In the genomic region with DNA sequence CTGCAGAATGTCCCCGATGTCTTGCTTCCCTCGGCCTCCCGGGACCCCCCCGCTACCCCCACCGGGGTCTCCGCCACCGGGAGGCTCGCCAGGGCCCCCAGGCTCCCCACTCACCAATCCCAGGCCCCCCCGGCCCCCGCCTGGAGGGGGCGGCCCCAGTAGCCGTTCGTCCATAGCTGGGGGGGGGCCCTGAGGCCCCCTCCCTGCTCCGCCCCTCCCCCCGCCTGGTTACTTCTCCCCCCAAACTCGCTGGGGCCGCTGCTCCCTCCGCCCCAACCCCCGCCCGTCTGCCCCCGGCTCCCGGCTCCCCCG, we compare ENCODE assay signal across 8 cellular contexts. TPM values are rescaled to one million over a fixed set of nuclear protein-coding genes. Genes with fewer than 3 reads are reported as not detected.
DNase-seq lines count a peak whose midpoint lies in the region; ATAC-seq and TF ChIP-seq lines count a peak whose summit lies in the region.

No MANE protein-coding gene starts in this region.

- H3K36me3 ChIP-seq in BJ (ENCODE audit: control insufficient read depth, insufficient read depth, low read length) (peaks cover 3% of the 10 kb centered on the region; the same call in 1 of the 2 replicates), PC-3 (ENCODE audit: low read depth, low read length) (no peaks in the 10 kb centered on the region)

- peak overlapping the region; percentile 78 for H3K9ac ChIP-seq in PC-3 (ENCODE audit: low read length)

- H3K4me1 ChIP-seq in PC-3 (ENCODE audit: insufficient read depth, low read length) = peaks cover 28% of the 10 kb centered on the region

- CTCF ChIA-PET in BJ (lab: Yijun Ruan, JAX) (interaction anchor here (1.8 to 2.1 kb wide), 2 partner anchors 13 to 71 kb away, joined by 7 to 8 read pairs; no protein-coding TSS in a partner anchor), PC-3 (lab: Charles Lee) (no interaction called here)

- peaks cover 18% of the 10 kb centered on the region for H3K79me2 ChIP-seq in PC-3 (ENCODE audit: low read length)

- peak overlapping the region; percentile 100 for H3K4me3 Mint-ChIP-seq in endothelial cell (ENCODE audit: unreplicated experiment)
- H3K4me3 Mint-ChIP-seq in natural killer cell treated with Interleukin-12 subunit alpha and Interleukin-12 subunit beta and Interleukin-15 and Interleukin-18, amount 100 ng/mL, for 72 hours = peak overlapping the region; percentile 99

- H3K9me2 ChIP-seq in PC-3 (replicated peaks; ENCODE audit: low read length) = no peaks in the 10 kb centered on the region

- no peaks in the 10 kb centered on the region for H3K9me3 Mint-ChIP-seq in endothelial cell (ENCODE audit: unreplicated experiment)
- no peaks in the 10 kb centered on the region for H3K9me3 Mint-ChIP-seq in natural killer cell treated with Interleukin-12 subunit alpha and Interleukin-12 subunit beta and Interleukin-15 and Interleukin-18, amount 100 ng/mL, for 72 hours

- intact Hi-C loops in PC-3 (cut with micrococcal nuclease) = no loop called here

- DNase-seq in BJ (ENCODE audit: low read depth) (no peak), PC-3 (no peak), endothelial cell (ENCODE audit: low spot score) (no peak), SIG-M5 treated with dmso at 0.1 percent for 504 hours (lab: John Stamatoyannopoulos, UW; ENCODE audit: unreplicated experiment) (no peak), iPS-NIHi7 (ENCODE audit: extremely low spot score) (no peak)
- DNase-seq in natural killer cell treated with Interleukin-12 subunit alpha and Interleukin-12 subunit beta and Interleukin-15 and Interleukin-18, amount 100 ng/mL, for 72 hours (ENCODE audit: low spot score) = peak; percentile 61

- no peaks in the 10 kb centered on the region for H3F3A ChIP-seq in PC-3 (ENCODE audit: low read length, unreplicated experiment)

- H3K27me3 ChIP-seq in BJ (ENCODE audit: control insufficient read depth, insufficient read depth, low read length) (no peaks in the 10 kb centered on the region), PC-3 (ENCODE audit: low read length) (no peaks in the 10 kb centered on the region)

- peak overlapping the region; percentile 74 for H3K4me3 ChIP-seq in BJ (ENCODE audit: low read depth, low read length)
- H3K4me3 ChIP-seq in PC-3 (ENCODE audit: low read length) = peak overlapping the region; percentile 84

- H3K4me2 ChIP-seq in PC-3 (ENCODE audit: low read length) = peak overlapping the region; percentile 81

- TF ChIP-seq CTCF in BJ (IDR thresholded peaks at IDR 0.05; ENCODE audit: insufficient read depth, low read depth, low read length) = no peak
- TF ChIP-seq CTCF in PC-3 (conservative IDR thresholded peaks at IDR 0.05; ENCODE audit: low read depth, low read length) = no peak
- TF ChIP-seq CTCF in endothelial cell (IDR thresholded peaks at IDR 0.05; ENCODE audit: unreplicated experiment) = no peak

- peaks cover 27% of the 10 kb centered on the region for H3K36me3 Mint-ChIP-seq in endothelial cell (ENCODE audit: low read depth, unreplicated experiment)
- peaks cover 21% of the 10 kb centered on the region for H3K36me3 Mint-ChIP-seq in natural killer cell treated with Interleukin-12 subunit alpha and Interleukin-12 subunit beta and Interleukin-15 and Interleukin-18, amount 100 ng/mL, for 72 hours

- peaks cover 70% of the 10 kb centered on the region for H3K4me1 Mint-ChIP-seq in endothelial cell (ENCODE audit: unreplicated experiment)
- peaks cover 58 to 65% of the 10 kb centered on the region in 2 donors for H3K4me1 Mint-ChIP-seq in natural killer cell treated with Interleukin-12 subunit alpha and Interleukin-12 subunit beta and Interleukin-15 and Interleukin-18, amount 100 ng/mL, for 72 hours (ENCODE audit: low read depth in 2 of 2)

- no peaks in the 10 kb centered on the region for H3K9me3 ChIP-seq in PC-3 (ENCODE audit: low read length)

- no peak overlapping the region; the same call in 1 of the 2 replicates for H2AFZ ChIP-seq in PC-3 (ENCODE audit: low read length)

- ATAC-seq in PC-3 (no peak; the same call in 1 of the 2 replicates), GM19023 (IDR thresholded peaks at IDR 0.05; ENCODE audit: unreplicated experiment) (no peak), GM18858 (IDR thresholded peaks at IDR 0.05; ENCODE audit: unreplicated experiment) (no peak)
- ATAC-seq in natural killer cell treated with Interleukin-12 subunit alpha and Interleukin-12 subunit beta and Interleukin-15 and Interleukin-18, amount 100 ng/mL, for 72 hours = peak; percentile 0 to 2

- no peak overlapping the region for H3K27ac ChIP-seq in PC-3 (ENCODE audit: low read length)

- H3K27ac Mint-ChIP-seq in endothelial cell (ENCODE audit: unreplicated experiment) = no peak overlapping the region
- H3K27ac Mint-ChIP-seq in natural killer cell treated with Interleukin-12 subunit alpha and Interleukin-12 subunit beta and Interleukin-15 and Interleukin-18, amount 100 ng/mL, for 72 hours = peak overlapping the region; percentile 96 to 98

- H3K27me3 Mint-ChIP-seq in endothelial cell (ENCODE audit: unreplicated experiment) = peaks cover 16% of the 10 kb centered on the region
- no peaks in the 10 kb centered on the region for H3K27me3 Mint-ChIP-seq in natural killer cell treated with Interleukin-12 subunit alpha and Interleukin-12 subunit beta and Interleukin-15 and Interleukin-18, amount 100 ng/mL, for 72 hours

- H4K20me1 ChIP-seq in PC-3 (ENCODE audit: low read length) = no peaks in the 10 kb centered on the region

- BruUV-seq in PC-3 (replicated peaks; lab: Mats Ljungman, UMichigan) = no TSS peak

- POLR2A ChIA-PET in BJ (lab: Charles Lee) (interaction anchor here (0.8 kb wide), 1 partner anchor 12 kb away, joined by 6 read pairs; no protein-coding TSS in a partner anchor), PC-3 (lab: Charles Lee; ENCODE audit: unreplicated experiment) (no interaction called here)

RNA-seq across cellular contexts. Expression of a gene that starts 0.3 kb away (rescaled TPM):
- 59.5 and 73.5 TPM in 2 replicates for polyA plus RNA-seq in BJ (2011; rRNA removed)
- polyA minus RNA-seq in BJ (2011; rRNA and poly(A)+ RNA removed) = 19.9 and 41.0 TPM in 2 replicates
- total RNA-seq in PC-3 (2014; rRNA removed) (25.3 and 33.3 TPM in 2 replicates), endothelial cell (ENCODE audit: unreplicated experiment) (308 TPM)
- total RNA-seq in natural killer cell treated with Interleukin-12 subunit alpha and Interleukin-12 subunit beta and Interleukin-15 and Interleukin-18, amount 100 ng/mL, for 72 hours = 10 to 100 TPM; 64.1 to 89.4 TPM

RNA-seq across cellular contexts. Expression of a gene that starts 2.7 kb away (rescaled TPM):
- polyA plus RNA-seq in BJ (2011; rRNA removed) = 9.8 and 13.3 TPM in 2 replicates
- polyA minus RNA-seq in BJ (2011; rRNA and poly(A)+ RNA removed) = 6.9 and 8.3 TPM in 2 replicates
- total RNA-seq in PC-3 (2014; rRNA removed) (5.0 and 7.1 TPM in 2 replicates), endothelial cell (ENCODE audit: unreplicated experiment) (49.0 TPM)
- total RNA-seq in natural killer cell treated with Interleukin-12 subunit alpha and Interleukin-12 subunit beta and Interleukin-15 and Interleukin-18, amount 100 ng/mL, for 72 hours = 100 to 1,000 TPM; 131 to 143 TPM

RNA-seq across cellular contexts. Expression of a gene that starts 5.6 kb away (rescaled TPM):
- 2.4 and 2.6 TPM in 2 replicates for polyA plus RNA-seq in BJ (2011; rRNA removed)
- polyA minus RNA-seq in BJ (2011; rRNA and poly(A)+ RNA removed) = 0.36 and 1.00 TPM in 2 replicates
- total RNA-seq in PC-3 (2014; rRNA removed) = 2.0 and 5.0 TPM in 2 replicates
- 42.2 TPM for total RNA-seq in endothelial cell (ENCODE audit: unreplicated experiment)
- total RNA-seq in natural killer cell treated with Interleukin-12 subunit alpha and Interleukin-12 subunit beta and Interleukin-15 and Interleukin-18, amount 100 ng/mL, for 72 hours = 10 to 100 TPM; 15.0 to 29.7 TPM

RNA-seq across cellular contexts. Expression of a gene that starts 11.5 kb away (rescaled TPM):
- 40.2 and 44.4 TPM in 2 replicates for polyA plus RNA-seq in BJ (2011; rRNA removed)
- polyA minus RNA-seq in BJ (2011; rRNA and poly(A)+ RNA removed) = 16.2 and 22.9 TPM in 2 replicates
- total RNA-seq in PC-3 (2014; rRNA removed) = 69.0 and 80.1 TPM in 2 replicates
- 44.4 TPM for total RNA-seq in endothelial cell (ENCODE audit: unreplicated experiment)
- 10 to 100 TPM; 41.0 to 53.3 TPM for total RNA-seq in natural killer cell treated with Interleukin-12 subunit alpha and Interleukin-12 subunit beta and Interleukin-15 and Interleukin-18, amount 100 ng/mL, for 72 hours

RNA-seq across cellular contexts. Expression of a gene that starts 13.8 kb away (rescaled TPM):
- polyA plus RNA-seq in BJ (2011; rRNA removed) = 117 and 158 TPM in 2 replicates
- 114 and 212 TPM in 2 replicates for polyA minus RNA-seq in BJ (2011; rRNA and poly(A)+ RNA removed)
- total RNA-seq in PC-3 (2014; rRNA removed) = 54.7 and 59.6 TPM in 2 replicates
- total RNA-seq in endothelial cell (ENCODE audit: unreplicated experiment) = 93.3 TPM
- total RNA-seq in natural killer cell treated with Interleukin-12 subunit alpha and Interleukin-12 subunit beta and Interleukin-15 and Interleukin-18, amount 100 ng/mL, for 72 hours = 10 to 100 TPM; 39.2 to 43.0 TPM

Comparison
In these comparisons a context has a peak if more than half of its experiments do, and no peak if none do; other contexts are left out.
1. ATAC-seq: peak in natural killer cell treated with Interleukin-12 subunit alpha and Interleukin-12 subunit beta and Interleukin-15 and Interleukin-18, amount 100 ng/mL, for 72 hours (2 of 2); none in PC-3 (single experiment), GM19023 (single experiment) and GM18858 (single experiment).